ENCODE assay signal across 12 cellular contexts in genomic region chr13:114044486-114044885, GRCh38.
DNase-seq lines count a peak whose midpoint lies in the region; ATAC-seq and TF ChIP-seq lines count a peak whose summit lies in the region.
"Had no signal": no experiment of that assay in that cellular context is flagged by ENCODE, and none has a peak within 500 bp of the region (broad histone marks: within the 10 kb centered on the region; RNA-seq: fewer than 3 reads in every experiment).

No MANE protein-coding gene starts in this region.

- ATAC-seq in GM21526 (IDR thresholded peaks at IDR 0.05; ENCODE audit: low FRiP score, unreplicated experiment) (no peak), HG02642 (IDR thresholded peaks at IDR 0.05; ENCODE audit: poor library complexity, unreplicated experiment) (no peak)
- ATAC-seq: esophagus mucosa, SK-N-SH treated with all-trans-retinoic acid at 6 μM for 48 hours had no signal

- intact Hi-C loops in dorsolateral prefrontal cortex (cut with DNase I) = loop anchor here in 1 of 2 donors (2.0 kb wide), 1 partner anchor 20 kb away; no protein-coding TSS in a partner anchor

- DNase-seq in EH (ENCODE audit: low read depth) (peak; percentile 43), NOMO-1 treated with DMSO at 0.1 percent for 48 hours (lab: John Stamatoyannopoulos, UW; ENCODE audit: unreplicated experiment) (peak; percentile 94), dorsolateral prefrontal cortex (no peak), progenitor cell of endocrine pancreas (ENCODE audit: low spot score, unreplicated experiment) (no peak), islet precursor cell (no peak)
- DNase-seq: activated T-cell treated with anti-CD3 and anti-CD28 coated beads, Interleukin-2, amount 50 U/mL, for 48 hours; NCI-H187 treated with DMSO at 0.1 percent for 48 hours; stimulated activated CD4-positive, alpha-beta T cell treated with anti-CD3 and anti-CD28 coated beads, Interleukin-4, amount 100 ng/mL, for 4 hours had no signal

- H3K27me3 ChIP-seq in dorsolateral prefrontal cortex = no peaks in the 10 kb centered on the region

- peaks cover 3% of the 10 kb centered on the region for H3K4me1 Mint-ChIP-seq in progenitor cell of endocrine pancreas (ENCODE audit: low read depth)

- peak overlapping the region in 1 of 59 donors; percentile 20 for H3K4me3 ChIP-seq in dorsolateral prefrontal cortex

- H3K27ac Mint-ChIP-seq in progenitor cell of endocrine pancreas = peak overlapping the region; percentile 93

- H3K27ac ChIP-seq in dorsolateral prefrontal cortex = peak overlapping the region in 56 of 59 donors; percentile 36 to 96 (median 84)

- no peak overlapping the region for H3K4me3 Mint-ChIP-seq in progenitor cell of endocrine pancreas (ENCODE audit: low read depth)

- H3K36me3 Mint-ChIP-seq in progenitor cell of endocrine pancreas (ENCODE audit: insufficient read depth) = peaks cover 15% of the 10 kb centered on the region

- no peaks in the 10 kb centered on the region for H3K27me3 Mint-ChIP-seq in progenitor cell of endocrine pancreas

- H3K9me3 Mint-ChIP-seq in progenitor cell of endocrine pancreas (ENCODE audit: low read depth) = peaks cover 3% of the 10 kb centered on the region

- TF ChIP-seq CTCF in dorsolateral prefrontal cortex (IDR thresholded peaks at IDR 0.05 in 54 of 56, conservative IDR thresholded peaks at IDR 0.05 in 2 of 56; ENCODE audit: low read depth in 1 of 56, partially characterized antibody in 56 of 56) = no peak
- no peak for TF ChIP-seq CTCF in progenitor cell of endocrine pancreas (IDR thresholded peaks at IDR 0.05; ENCODE audit: unreplicated experiment)

Comparison
In these comparisons a context has a peak if more than half of its experiments do, and no peak if none do; other contexts are left out.
1. DNase-seq: peak in EH (single experiment) and NOMO-1 treated with DMSO at 0.1 percent for 48 hours (single experiment); none in dorsolateral prefrontal cortex (0 of 10), progenitor cell of endocrine pancreas (single experiment) and islet precursor cell (single experiment).